In the genomic region with DNA sequence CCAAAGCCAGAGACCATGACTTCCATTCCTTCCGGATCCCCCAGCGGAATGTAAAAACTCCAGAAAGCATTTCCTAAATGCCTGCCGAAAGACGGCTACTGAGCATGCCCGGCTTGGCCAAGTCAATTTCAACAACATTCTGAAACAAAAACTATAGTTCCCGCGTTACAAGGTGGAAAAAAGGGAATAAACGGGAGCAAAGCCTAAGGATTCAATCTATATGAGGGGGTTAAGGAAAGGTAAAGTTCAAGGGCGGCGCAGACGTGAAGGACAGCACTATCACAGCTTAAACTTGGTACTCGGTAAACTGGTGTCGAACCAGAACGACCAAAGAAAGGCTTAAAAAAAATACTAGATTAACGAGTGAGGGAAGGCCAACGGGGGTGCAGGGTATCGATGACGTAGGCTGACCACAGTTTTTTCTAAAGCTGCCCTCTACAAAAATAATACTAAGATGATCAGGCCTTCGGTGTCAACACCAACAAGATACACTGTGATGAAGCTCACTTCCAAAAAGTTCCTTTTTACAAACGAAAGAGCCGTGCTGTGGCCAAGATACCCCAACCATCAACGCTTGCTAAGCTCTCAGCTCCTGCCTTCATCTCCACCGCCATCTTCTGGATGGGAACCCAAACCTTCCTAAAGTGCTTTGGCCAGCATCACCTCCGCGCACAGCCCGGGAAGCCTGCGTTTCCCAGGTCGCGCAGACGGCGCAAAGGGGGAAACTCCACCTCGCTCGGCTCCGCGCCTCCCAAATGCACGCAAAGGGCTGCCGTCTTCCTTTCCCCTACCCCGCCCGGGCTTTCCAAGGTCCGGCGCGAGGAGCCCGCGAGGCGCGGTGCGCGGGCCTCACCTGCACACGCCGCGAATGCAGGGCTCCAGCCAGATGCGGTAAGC, we compare ENCODE assay signal across 8 cellular contexts. TPM values are rescaled to one million over a fixed set of nuclear protein-coding genes. Genes with fewer than 3 reads are reported as not detected.
DNase-seq lines count a peak whose midpoint lies in the region; ATAC-seq and TF ChIP-seq lines count a peak whose summit lies in the region.

No MANE protein-coding gene starts in this region.

- H3K9me3 ChIP-seq in SU-DHL-6 (ENCODE audit: insufficient read depth, low read length) = no peaks in the 10 kb centered on the region
- no peaks in the 10 kb centered on the region for H3K9me3 ChIP-seq in ascending aorta
- H3K9me3 ChIP-seq in hepatocyte (ENCODE audit: low read depth) = no peaks in the 10 kb centered on the region

- TF ChIP-seq CTCF in KMS-11 (conservative IDR thresholded peaks at IDR 0.05; ENCODE audit: low read depth, low read length) = no peak
- no peak for TF ChIP-seq CTCF in SU-DHL-6 (IDR thresholded peaks at IDR 0.05; ENCODE audit: insufficient read depth, low read length, poor library complexity, severe bottlenecking)
- peak; percentile 20 to 32 (median 21) for TF ChIP-seq CTCF in ascending aorta (IDR thresholded peaks at IDR 0.05)
- peak; percentile 36 for TF ChIP-seq CTCF in hepatocyte (IDR thresholded peaks at IDR 0.05; ENCODE audit: poor library complexity)
- no peak for TF ChIP-seq CTCF in omental fat pad (IDR thresholded peaks at IDR 0.05)

- H3K79me2 ChIP-seq in KMS-11 (ENCODE audit: insufficient read depth, low read depth) (peaks cover 53% of the 10 kb centered on the region), SU-DHL-6 (ENCODE audit: insufficient read depth, low read length) (peaks cover 55% of the 10 kb centered on the region), hepatocyte (peaks cover 53% of the 10 kb centered on the region)

- intact Hi-C loops in ascending aorta (cut with DNase I) = loop anchor here (2.0 to 5.0 kb wide), 4 partner anchors 157 to 435 kb away; no protein-coding TSS in a partner anchor

- ATAC-seq in GM21717 (IDR thresholded peaks at IDR 0.05; ENCODE audit: unreplicated experiment) = peak; percentile 16
- no peak for ATAC-seq in omental fat pad (ENCODE audit: low FRiP score)

- H2AFZ ChIP-seq in KMS-11 (ENCODE audit: low read depth) (peak overlapping the region; percentile 77), SU-DHL-6 (ENCODE audit: low read depth, low read length, severe bottlenecking) (peak overlapping the region; percentile 30), hepatocyte (peak overlapping the region; percentile 43)

- H3K4me1 ChIP-seq in KMS-11 (ENCODE audit: low read depth, poor library complexity, severe bottlenecking) = peaks cover 14% of the 10 kb centered on the region
- H3K4me1 ChIP-seq in ascending aorta = peaks cover 9 to 13% of the 10 kb centered on the region in 2 donors
- peaks cover 6% of the 10 kb centered on the region for H3K4me1 ChIP-seq in hepatocyte (ENCODE audit: insufficient read depth)
- H3K4me1 ChIP-seq in rectal smooth muscle tissue (ENCODE audit: control insufficient read depth, insufficient read depth, low read length) = peaks cover 6% of the 10 kb centered on the region

- DNase-seq in EL (peak; percentile 61), ascending aorta (ENCODE audit: low spot score in 2 of 2) (peak in 1 of 2 donors; percentile 77), hepatocyte (ENCODE audit: low spot score) (peak; percentile 72), omental fat pad (ENCODE audit: low spot score) (no peak)

- H3K9ac ChIP-seq in KMS-11 = peak overlapping the region; percentile 99
- H3K9ac ChIP-seq in SU-DHL-6 (ENCODE audit: low read length) = peak overlapping the region; percentile 93
- H3K9ac ChIP-seq in rectal smooth muscle tissue (ENCODE audit: low read length) = peak overlapping the region; percentile 80

- H3K36me3 ChIP-seq in KMS-11 (ENCODE audit: insufficient read depth) (no peaks in the 10 kb centered on the region), SU-DHL-6 (ENCODE audit: low read length) (no peaks in the 10 kb centered on the region), ascending aorta (no peaks in the 10 kb centered on the region), hepatocyte (replicated peaks; ENCODE audit: insufficient read depth, low read depth) (no peaks in the 10 kb centered on the region), rectal smooth muscle tissue (ENCODE audit: control insufficient read depth, insufficient read depth, low read length) (no peaks in the 10 kb centered on the region)

- H3K4me2 ChIP-seq in KMS-11 (peak overlapping the region; percentile 82), SU-DHL-6 (ENCODE audit: low read depth, low read length, poor library complexity, severe bottlenecking) (peak overlapping the region; percentile 86), hepatocyte (peak overlapping the region; percentile 85)

- WGBS in hepatocyte (ENCODE audit: low lambda C conversion rate, missing lambda C conversion rate) = under 1% methylated on average over 52 of the region's 52 CpGs

- peaks cover 12% of the 10 kb centered on the region; the same call in 1 of the 2 replicates for H4K20me1 ChIP-seq in KMS-11 (ENCODE audit: insufficient read depth)
- peaks cover 4% of the 10 kb centered on the region; the same call in 1 of the 2 replicates for H4K20me1 ChIP-seq in SU-DHL-6 (ENCODE audit: low read depth, low read length)
- H4K20me1 ChIP-seq in hepatocyte (ENCODE audit: insufficient read depth, poor library complexity, severe bottlenecking) = peaks cover 34% of the 10 kb centered on the region

- H3F3A ChIP-seq in SU-DHL-6 (ENCODE audit: insufficient read depth) = peaks cover 4% of the 10 kb centered on the region; the same call in 1 of the 2 replicates

- no peaks in the 10 kb centered on the region for H3K9me2 ChIP-seq in SU-DHL-6 (replicated peaks; ENCODE audit: insufficient read depth, low read length)
- H3K9me2 ChIP-seq in hepatocyte (replicated peaks; ENCODE audit: insufficient read depth) = no peaks in the 10 kb centered on the region

- H3K27ac ChIP-seq in KMS-11 = peak overlapping the region; percentile 99
- H3K27ac ChIP-seq in SU-DHL-6 (ENCODE audit: low read depth, low read length) = peak overlapping the region; percentile 97
- H3K27ac ChIP-seq in ascending aorta = peak overlapping the region; percentile 99 to 100
- H3K27ac ChIP-seq in hepatocyte = peak overlapping the region; percentile 100
- peak overlapping the region; percentile 100 for H3K27ac ChIP-seq in rectal smooth muscle tissue (ENCODE audit: low read depth, low read length)

- H3K27me3 ChIP-seq in KMS-11 (ENCODE audit: insufficient read depth, low read depth) (0 out of 2 replicates have a peak, but pooled peaks cover 2% of the 10 kb centered on the region), SU-DHL-6 (ENCODE audit: low read length) (no peaks in the 10 kb centered on the region), ascending aorta (no peaks in the 10 kb centered on the region), hepatocyte (no peaks in the 10 kb centered on the region), rectal smooth muscle tissue (ENCODE audit: control insufficient read depth, insufficient read depth, low read length) (no peaks in the 10 kb centered on the region)

- H3K4me3 ChIP-seq in KMS-11 (IDR thresholded peaks at IDR 0.05; ENCODE audit: insufficient read depth, low read depth, low read length) (no peak overlapping the region), SU-DHL-6 (ENCODE audit: insufficient read depth, low read length, poor library complexity, severe bottlenecking) (peak overlapping the region; percentile 79), ascending aorta (peak overlapping the region; percentile 97 to 99), hepatocyte (peak overlapping the region; percentile 51), rectal smooth muscle tissue (ENCODE audit: low read length) (peak overlapping the region; percentile 100)

RNA-seq across cellular contexts. Expression of gene USP48, which starts 0.7 kb away (rescaled TPM):
- total RNA-seq in ascending aorta (41.3 TPM), hepatocyte (39.5 and 46.7 TPM in 2 replicates), omental fat pad (10 to 100 TPM; 30.5 to 49.8 (median 39.5) TPM)
- polyA plus RNA-seq in hepatocyte = 36.7 and 38.9 TPM in 2 replicates

RNA-seq across cellular contexts. Expression of gene LDLRAD2, which starts 29.8 kb away (rescaled TPM):
- total RNA-seq in ascending aorta = not detected
- total RNA-seq in hepatocyte = 0.10 and 0.20 TPM in 2 replicates
- 8.2 and 10.8 TPM in 2 replicates for polyA plus RNA-seq in hepatocyte
- total RNA-seq in omental fat pad = not detected

Comparison
In these comparisons a context has a peak if more than half of its experiments do, and no peak if none do; other contexts are left out.
1. CTCF ChIP-seq: peak in ascending aorta (3 of 3) and hepatocyte (single experiment); none in KMS-11 (single experiment), SU-DHL-6 (single experiment) and omental fat pad (0 of 3).
2. Peak in every context shown above with its lines, with median percentiles within 50 percentile points of each other: H2AFZ ChIP-seq, H3K27ac ChIP-seq, H3K4me2 ChIP-seq and H3K9ac ChIP-seq.